In genomic region chr13:51451467-51452390, GRCh38 we compare ENCODE assay signal across 8 cellular contexts. TPM values are rescaled to one million over a fixed set of nuclear protein-coding genes. Genes with fewer than 3 reads are reported as not detected.
DNase-seq lines count a peak whose midpoint lies in the region; ATAC-seq lines count a peak whose summit lies in the region.

No MANE protein-coding gene starts in this region.

- H2BK5ac ChIP-seq in neuronal stem cell (ENCODE audit: low read length) = peak overlapping the region; percentile 99

- H2AFZ ChIP-seq in neuronal stem cell (ENCODE audit: low read length) = peak overlapping the region; percentile 94

- peak overlapping the region; percentile 95 for H3K27ac ChIP-seq in KOPT-K1 (ENCODE audit: low read depth, low read length, poor library complexity, severe bottlenecking)
- peak overlapping the region; percentile 95 for H3K27ac ChIP-seq in neuronal stem cell (replicated peaks; ENCODE audit: low read length)
- H3K27ac ChIP-seq in subcutaneous abdominal adipose tissue (ENCODE audit: low read depth, low read length) = peak overlapping the region; percentile 97

- DNase-seq in DMS153 treated with DMSO at 0.1 percent for 48 hours (lab: John Stamatoyannopoulos, UW; ENCODE audit: unreplicated experiment) (peak; percentile 56), SIG-M5 (lab: John Stamatoyannopoulos, UW) (peak; percentile 15), foreskin melanocyte (peak; percentile 58), neuronal stem cell (ENCODE audit: low spot score) (peak; percentile 70)
- DNase-seq in activated gamma-delta T cell treated with anti-CD3 and anti-CD28 coated beads, Interleukin-2, amount 50 U/mL, for 16 hours (ENCODE audit: low read depth) = peak; percentile 65

- no peak overlapping the region for H2BK120ac ChIP-seq in neuronal stem cell (ENCODE audit: low read depth, low read length)

- H3K18ac ChIP-seq in neuronal stem cell (ENCODE audit: low read length) = peak overlapping the region; percentile 99

- H3K79me1 ChIP-seq in neuronal stem cell (ENCODE audit: low read depth, low read length) = no peaks in the 10 kb centered on the region

- H2AK5ac ChIP-seq in neuronal stem cell (ENCODE audit: low read depth, low read length) = peak overlapping the region; percentile 70

- H3K9ac ChIP-seq in neuronal stem cell (ENCODE audit: low read depth, low read length, poor library complexity) = peak overlapping the region; percentile 99
- peak overlapping the region; percentile 87 to 98 (median 94) for H3K9ac ChIP-seq in subcutaneous abdominal adipose tissue (ENCODE audit: low read length in 5 of 5)

- peak overlapping the region; percentile 95 for H3K23ac ChIP-seq in neuronal stem cell (ENCODE audit: low read depth, low read length, poor library complexity)

- H3K14ac ChIP-seq in neuronal stem cell (ENCODE audit: low read length) = peak overlapping the region; percentile 96

- H4K8ac ChIP-seq in neuronal stem cell (ENCODE audit: low read depth, low read length) = peak overlapping the region; percentile 82

- H2BK12ac ChIP-seq in neuronal stem cell (ENCODE audit: low read length) = peak overlapping the region; percentile 41

- WGBS in neuronal stem cell (ENCODE audit: extremely low coverage in 2 of 2, insufficient read length in 2 of 2, insufficient replicate concordance in 1 of 2), 2 donors = no CpG with 5 or more reads among the region's 99 CpGs

- H3K4me1 ChIP-seq in neuronal stem cell (ENCODE audit: control insufficient read depth in 2 of 2, insufficient read depth in 1 of 2, low read depth in 1 of 2, low read length in 2 of 2) = peaks cover 1 to 8% of the 10 kb centered on the region in 2 donors
- H3K4me1 ChIP-seq in subcutaneous abdominal adipose tissue (ENCODE audit: control insufficient read depth in 5 of 5, insufficient read depth in 5 of 5, low read length in 5 of 5) = peaks cover 6 to 27% (median 23%) of the 10 kb centered on the region in 5 donors

- H3K4me3 ChIP-seq in neuronal stem cell (ENCODE audit: low read length in 2 of 2) = peak overlapping the region; percentile 93 to 98
- H3K4me3 ChIP-seq in subcutaneous abdominal adipose tissue (ENCODE audit: low read depth in 1 of 5, low read length in 5 of 5) = peak overlapping the region; percentile 75 to 96 (median 89)

- H3K27me3 ChIP-seq in neuronal stem cell (ENCODE audit: control insufficient read depth in 3 of 3, insufficient read depth in 3 of 3, low read depth in 1 of 3, low read length in 3 of 3) (peaks cover 0 to 2% (median 0%) of the 10 kb centered on the region in 3 experiments), subcutaneous abdominal adipose tissue (ENCODE audit: control insufficient read depth in 5 of 5, insufficient read depth in 4 of 5, low read length in 5 of 5) (peaks cover 0 to 3% (median 0%) of the 10 kb centered on the region in 5 donors)

- H3K4ac ChIP-seq in neuronal stem cell (ENCODE audit: low read length) = peak overlapping the region; percentile 23

- H3K9me3 ChIP-seq in KOPT-K1 (ENCODE audit: insufficient read depth, low read length, poor library complexity, severe bottlenecking) (peaks cover 14% of the 10 kb centered on the region), neuronal stem cell (replicated peaks in 1 of 2; ENCODE audit: control insufficient read depth in 2 of 2, insufficient read depth in 1 of 2, low read depth in 1 of 2, low read length in 2 of 2) (peaks cover 8 to 15% of the 10 kb centered on the region in 2 donors), subcutaneous abdominal adipose tissue (ENCODE audit: control insufficient read depth in 5 of 5, low read length in 5 of 5) (peaks cover 0 to 12% (median 4%) of the 10 kb centered on the region in 5 donors)

- peak overlapping the region; percentile 58 for H2BK15ac ChIP-seq in neuronal stem cell (ENCODE audit: low read length)

- H3K4me2 ChIP-seq in neuronal stem cell (ENCODE audit: insufficient read depth, low read length, poor library complexity, severe bottlenecking) = peak overlapping the region; percentile 64

- ATAC-seq in GM21529 (IDR thresholded peaks at IDR 0.05; ENCODE audit: unreplicated experiment) = peak; percentile 32

- H3K36me3 ChIP-seq in KOPT-K1 (ENCODE audit: insufficient read depth, low read length) (peaks cover 49% of the 10 kb centered on the region), neuronal stem cell (replicated peaks in 1 of 2; ENCODE audit: control insufficient read depth in 2 of 2, insufficient read depth in 2 of 2, low read length in 2 of 2) (peaks cover 12 to 62% of the 10 kb centered on the region in 2 donors), subcutaneous abdominal adipose tissue (ENCODE audit: control insufficient read depth in 5 of 5, insufficient read depth in 5 of 5, low read length in 5 of 5) (peaks cover 10 to 24% (median 16%) of the 10 kb centered on the region in 5 donors)

- H4K91ac ChIP-seq in neuronal stem cell (ENCODE audit: low read depth, low read length, poor library complexity) = peak overlapping the region; percentile 72

RNA-seq across cellular contexts. Expression of gene INTS6, which starts 1.1 kb away (rescaled TPM):
- 14.2 TPM for polyA plus RNA-seq in neuronal stem cell (2013, experiment 1 of 2)
- polyA plus RNA-seq in neuronal stem cell (2013, experiment 2 of 2) = 13.5 TPM

Comparison
In these comparisons a context has a peak if more than half of its experiments do, and no peak if none do; other contexts are left out.
1. Peak in every context shown above with its lines: DNase-seq, ATAC-seq, H3K4me3 ChIP-seq and H3K27ac ChIP-seq.
2. DNase-seq: peak in every context shown above with its lines; median percentile 70 in neuronal stem cell; 65 in activated gamma-delta T cell treated with anti-CD3 and anti-CD28 coated beads, Interleukin-2, amount 50 U/mL, for 16 hours; 58 in foreskin melanocyte; 56 in DMS153 treated with DMSO at 0.1 percent for 48 hours; 15 in SIG-M5.